In the genomic region with DNA sequence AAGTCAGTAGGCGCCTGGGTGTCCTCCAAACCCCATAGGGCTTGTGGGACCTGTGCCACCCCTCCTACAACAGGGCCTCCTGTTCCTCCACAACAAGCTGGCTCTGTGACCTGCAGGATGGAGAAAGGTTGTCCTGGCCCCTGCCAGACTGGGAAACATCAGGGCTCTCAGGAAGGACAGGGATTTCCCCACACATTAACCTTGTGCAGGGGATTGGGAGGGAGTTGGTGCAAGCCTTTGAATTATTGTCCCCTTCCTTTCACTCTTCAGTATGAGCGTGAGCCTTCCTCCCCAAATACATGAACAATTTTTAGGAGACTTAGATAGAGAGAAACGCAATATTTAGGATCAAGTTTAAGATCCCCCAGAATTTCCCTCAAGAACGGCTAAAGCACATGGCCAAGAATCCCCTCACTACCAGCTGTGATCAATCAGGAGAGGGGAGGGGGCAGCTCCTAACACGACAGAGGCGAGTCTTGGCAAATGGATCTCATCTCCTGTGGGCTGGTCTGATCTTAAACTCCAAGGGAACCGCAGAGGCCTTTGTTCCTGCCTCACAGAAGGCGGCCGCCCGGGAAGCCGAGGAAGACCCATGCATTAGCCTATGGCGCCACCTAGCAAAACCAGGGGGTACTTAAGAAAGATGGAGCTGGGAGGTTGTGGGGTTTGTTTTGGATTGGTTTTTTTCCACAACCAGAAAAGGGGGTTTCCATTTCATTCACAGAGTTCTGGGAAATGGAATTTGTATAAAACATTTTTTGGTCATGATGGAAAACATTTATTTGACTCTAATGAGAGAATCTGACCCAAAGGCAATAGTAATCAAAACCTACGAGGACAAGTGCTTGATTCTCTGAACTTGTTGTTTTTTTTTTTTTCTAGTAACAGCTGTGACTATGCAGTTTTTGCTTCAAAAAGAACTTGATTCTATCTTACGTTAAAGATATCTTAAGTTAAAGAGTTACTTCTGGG, we compare ENCODE assay signal across 8 cellular contexts. TPM values are rescaled to one million over a fixed set of nuclear protein-coding genes. Genes with fewer than 3 reads are reported as not detected.
DNase-seq lines count a peak whose midpoint lies in the region; ATAC-seq and TF ChIP-seq lines count a peak whose summit lies in the region.

No MANE protein-coding gene starts in this region.

- H3K9me3 Mint-ChIP-seq in activated CD8-positive, alpha-beta memory T cell treated with anti-CD3 and anti-CD28 coated beads, Interleukin-2, amount 10 ng/mL, durations not matched to agents 7 days and 5 days (ENCODE audit: low read depth) = no peaks in the 10 kb centered on the region
- no peaks in the 10 kb centered on the region for H3K9me3 Mint-ChIP-seq in natural killer cell

- H3K36me3 Mint-ChIP-seq in activated CD8-positive, alpha-beta memory T cell treated with anti-CD3 and anti-CD28 coated beads, Interleukin-2, amount 10 ng/mL, durations not matched to agents 7 days and 5 days = no peaks in the 10 kb centered on the region
- H3K36me3 Mint-ChIP-seq in natural killer cell = no peaks in the 10 kb centered on the region

- no peak overlapping the region for H3K27ac Mint-ChIP-seq in activated CD8-positive, alpha-beta memory T cell treated with anti-CD3 and anti-CD28 coated beads, Interleukin-2, amount 10 ng/mL, durations not matched to agents 7 days and 5 days
- no peak overlapping the region for H3K27ac Mint-ChIP-seq in natural killer cell

- intact Hi-C loops in natural killer cell (cut with micrococcal nuclease) = no loop called here

- peak overlapping the region; percentile 25 for H3K4me2 ChIP-seq in fibroblast of lung (ENCODE audit: extremely low read depth, insufficient read depth, low read length)

- ATAC-seq in activated CD8-positive, alpha-beta memory T cell treated with anti-CD3 and anti-CD28 coated beads, Interleukin-2, amount 10 ng/mL, durations not matched to agents 7 days and 5 days = peak; percentile 63
- ATAC-seq in natural killer cell (peak in 2 of 3 donors; percentile 48 to 52), HG02571 (IDR thresholded peaks at IDR 0.05; ENCODE audit: unreplicated experiment) (no peak)

- no peaks in the 10 kb centered on the region for H4K20me1 ChIP-seq in fibroblast of lung (ENCODE audit: control insufficient read depth, extremely low read depth, insufficient read depth, low read length)

- TF ChIP-seq CTCF in GM12874 (IDR thresholded peaks at IDR 0.05; ENCODE audit: insufficient read depth, low read depth, low read length) = peak; percentile 72
- TF ChIP-seq CTCF in fibroblast of lung (conservative IDR thresholded peaks at IDR 0.05 in 1 of 2, IDR thresholded peaks at IDR 0.05 in 1 of 2; ENCODE audit: low read depth in 1 of 2, low read length in 2 of 2) = peak; percentile 69 to 92
- no peak for TF ChIP-seq CTCF in natural killer cell (IDR thresholded peaks at IDR 0.05)

- no peak overlapping the region for H3K9ac ChIP-seq in fibroblast of lung (ENCODE audit: insufficient read depth, low read length)

- no peaks in the 10 kb centered on the region for H3K9me3 ChIP-seq in fibroblast of lung (ENCODE audit: control insufficient read depth, insufficient read depth, low read depth, low read length)

- peak overlapping the region; percentile 33 for H3K27ac ChIP-seq in fibroblast of lung (ENCODE audit: insufficient read depth, low read length)

- peaks cover 32% of the 10 kb centered on the region for H3K4me1 ChIP-seq in fibroblast of lung (ENCODE audit: control insufficient read depth, extremely low read depth, insufficient read depth, low read length)

- CTCF ChIA-PET in activated CD8-positive, alpha-beta memory T cell treated with anti-CD3 and anti-CD28 coated beads, Interleukin-2, amount 10 ng/mL, durations not matched to agents 7 days and 5 days (lab: Charles Lee) = interaction anchor here (0.6 to 6.4 kb wide), 18 partner anchors 9 to 543 kb away, joined by 3 to 84 read pairs (median 4); no protein-coding TSS in a partner anchor

- H2AFZ ChIP-seq in fibroblast of lung (ENCODE audit: low read length) = peak overlapping the region; percentile 25

- H3K79me2 ChIP-seq in fibroblast of lung (ENCODE audit: control insufficient read depth, insufficient read depth, low read length) = no peaks in the 10 kb centered on the region

- H3K27me3 Mint-ChIP-seq in activated CD8-positive, alpha-beta memory T cell treated with anti-CD3 and anti-CD28 coated beads, Interleukin-2, amount 10 ng/mL, durations not matched to agents 7 days and 5 days = peaks cover 32% of the 10 kb centered on the region
- H3K27me3 Mint-ChIP-seq in natural killer cell (ENCODE audit: low read depth in 2 of 2) = peaks cover 17 to 29% of the 10 kb centered on the region in 2 donors

- no peak overlapping the region for H3K4me3 Mint-ChIP-seq in activated CD8-positive, alpha-beta memory T cell treated with anti-CD3 and anti-CD28 coated beads, Interleukin-2, amount 10 ng/mL, durations not matched to agents 7 days and 5 days
- H3K4me3 Mint-ChIP-seq in natural killer cell = no peak overlapping the region

- no peak overlapping the region for H3K4me3 ChIP-seq in fibroblast of lung (replicated peaks in 1 of 4; ENCODE audit: control extremely low read depth in 1 of 4, insufficient read depth in 1 of 4, low read depth in 3 of 4, low read length in 4 of 4)

- no peaks in the 10 kb centered on the region for H3K36me3 ChIP-seq in fibroblast of lung (ENCODE audit: control insufficient read depth, insufficient read depth, low read length)

- peaks cover 3% of the 10 kb centered on the region for H3K4me1 Mint-ChIP-seq in activated CD8-positive, alpha-beta memory T cell treated with anti-CD3 and anti-CD28 coated beads, Interleukin-2, amount 10 ng/mL, durations not matched to agents 7 days and 5 days
- no peaks in the 10 kb centered on the region for H3K4me1 Mint-ChIP-seq in natural killer cell

- H3K27me3 ChIP-seq in fibroblast of lung (ENCODE audit: control insufficient read depth, insufficient read depth, low read length) = no peaks in the 10 kb centered on the region

- peak; percentile 68 for DNase-seq in HS-5 (ENCODE audit: low read depth)
- peak; percentile 73 for DNase-seq in NCI-H774 (lab: John Stamatoyannopoulos, UW)
- DNase-seq in activated CD8-positive, alpha-beta memory T cell treated with anti-CD3 and anti-CD28 coated beads, Interleukin-2, amount 10 ng/mL, durations not matched to agents 7 days and 5 days = peak; percentile 66
- DNase-seq in fibroblast of lung (ENCODE audit: low read depth in 2 of 2) = peak; percentile 86 to 97
- DNase-seq in natural killer cell = no peak
- peak; percentile 93 for DNase-seq in superior temporal gyrus (ENCODE audit: extremely low spot score)

RNA-seq across cellular contexts. Expression of a gene that starts 36.1 kb away (rescaled TPM):
- total RNA-seq in activated CD8-positive, alpha-beta memory T cell treated with anti-CD3 and anti-CD28 coated beads, Interleukin-2, amount 10 ng/mL, durations not matched to agents 7 days and 5 days = not detected
- total RNA-seq in fibroblast of lung = 74.7 and 102 TPM in 2 replicates
- polyA plus RNA-seq in fibroblast of lung = 80.4 and 189 TPM in 2 replicates
- polyA plus RNA-seq in fibroblast of lung (2012) = 55.9 and 140 TPM in 2 replicates
- polyA minus RNA-seq in fibroblast of lung (ENCODE audit: low replicate concordance) = 64.8 and 128 TPM in 2 replicates
- not detected for total RNA-seq in natural killer cell

Comparison
In these comparisons a context has a peak if more than half of its experiments do, and no peak if none do; other contexts are left out.
1. RNA of a gene that starts 36.1 kb away (total RNA-seq): 74.7 to 102 TPM in fibroblast of lung; not detected in natural killer cell and not detected in activated CD8-positive, alpha-beta memory T cell treated with anti-CD3 and anti-CD28 coated beads, Interleukin-2, amount 10 ng/mL, durations not matched to agents 7 days and 5 days; every median in the first group is over 10 times any median in the second.